ENCODE assay signal across 24 cellular contexts in genomic region chr3:73926360-73927202, GRCh38.
"Had no signal": no experiment of that assay in that cellular context is flagged by ENCODE, and none has a peak within 500 bp of the region (broad histone marks: within the 10 kb centered on the region; RNA-seq: fewer than 3 reads in every experiment).

No MANE protein-coding gene starts in this region.

- H3K4me3 Mint-ChIP-seq: activated B cell treated with CpG ODN at 0.5 μM for 24 hours; activated CD4-positive, alpha-beta T cell treated with anti-CD3 and anti-CD28 coated beads for 36 hours; activated naive CD8-positive, alpha-beta T cell treated with anti-CD3 and anti-CD28 coated beads for 36 hours; central memory CD8-positive, alpha-beta T cell; nephron had no signal

- H3K9me3 Mint-ChIP-seq: activated naive CD8-positive, alpha-beta T cell treated with anti-CD3 and anti-CD28 coated beads for 36 hours; nephron had no signal

- H3K27me3 ChIP-seq: breast epithelium, hepatocyte, stomach, transverse colon had no signal

- ATAC-seq: activated CD4-positive, alpha-beta T cell treated with anti-CD3 and anti-CD28 coated beads for 36 hours; esophagus mucosa; right cardiac atrium had no signal

- H3K4me3 ChIP-seq: breast epithelium, hepatocyte, left ventricle myocardium inferior, stomach, transverse colon had no signal

- DNase-seq: activated B cell treated with CpG ODN at 0.5 μM for 24 hours; activated CD4-positive, alpha-beta T cell treated with anti-CD3 and anti-CD28 coated beads for 36 hours; activated CD4-positive, alpha-beta T cell treated with anti-CD3 and anti-CD28 coated beads, Interleukin-2, amount 50 U/mL, for 48 hours; activated CD8-positive, alpha-beta memory T cell treated with anti-CD3 and anti-CD28 coated beads, Interleukin-2, amount 50 U/mL, for 48 hours; activated naive CD4-positive, alpha-beta T cell treated with Interleukin-2 at 50 U/mL for 16 hours; activated naive CD8-positive, alpha-beta T cell treated with anti-CD3 and anti-CD28 coated beads for 36 hours; activated T-cell treated with anti-CD3 and anti-CD28 coated beads, Interleukin-2, amount 50 U/mL, for 48 hours; amniotic stem cell; effector memory CD4-positive, alpha-beta T cell; foreskin melanocyte; kidney glomerular epithelial cell; left ventricle myocardium inferior; midbrain; right cardiac atrium; stimulated activated CD4-positive, alpha-beta T cell treated with anti-CD3 and anti-CD28 coated beads, Interleukin-12 subunit alpha, Interleukin-12 subunit beta, amount 100 ng/mL, for 4 hours; stomach; T1000; transverse colon had no signal

- H3K36me3 Mint-ChIP-seq: activated naive CD8-positive, alpha-beta T cell treated with anti-CD3 and anti-CD28 coated beads for 36 hours had no signal

- H3K36me3 ChIP-seq: breast epithelium, left ventricle myocardium inferior, stomach, transverse colon had no signal

- H3K27ac ChIP-seq: breast epithelium, hepatocyte, left ventricle myocardium inferior, parathyroid adenoma, stomach, transverse colon had no signal

- H3K9me3 ChIP-seq: breast epithelium, stomach, transverse colon had no signal

- H3K4me1 ChIP-seq: breast epithelium, left ventricle myocardium inferior, parathyroid adenoma, stomach, transverse colon had no signal

- H3K27me3 Mint-ChIP-seq: activated B cell treated with CpG ODN at 0.5 μM for 24 hours; activated CD4-positive, alpha-beta T cell treated with anti-CD3 and anti-CD28 coated beads for 36 hours; activated naive CD8-positive, alpha-beta T cell treated with anti-CD3 and anti-CD28 coated beads for 36 hours; central memory CD8-positive, alpha-beta T cell had no signal

- H3K27ac Mint-ChIP-seq: activated B cell treated with CpG ODN at 0.5 μM for 24 hours; activated CD4-positive, alpha-beta T cell treated with anti-CD3 and anti-CD28 coated beads for 36 hours; activated naive CD8-positive, alpha-beta T cell treated with anti-CD3 and anti-CD28 coated beads for 36 hours; nephron had no signal

- H3K4me1 Mint-ChIP-seq: activated B cell treated with CpG ODN at 0.5 μM for 24 hours; activated CD4-positive, alpha-beta T cell treated with anti-CD3 and anti-CD28 coated beads for 36 hours; activated naive CD8-positive, alpha-beta T cell treated with anti-CD3 and anti-CD28 coated beads for 36 hours; central memory CD8-positive, alpha-beta T cell had no signal
